Comparison of ENCODE assay signal across 15 cellular contexts in genomic region chr19:17648097-17648660, GRCh38.
"Had no signal": no experiment of that assay in that cellular context is flagged by ENCODE, and none has a peak within 500 bp of the region (broad histone marks: within the 10 kb centered on the region; RNA-seq: fewer than 3 reads in every experiment).

No MANE protein-coding gene starts in this region.

- H3K4me1 ChIP-seq: colonic mucosa, left ventricle myocardium inferior, stomach, uterus had no signal

- H3K4me3 ChIP-seq: cardiac muscle cell, colonic mucosa, left ventricle myocardium inferior, stomach, uterus had no signal

- DNase-seq: activated CD4-positive, alpha-beta memory T cell treated with anti-CD3 and anti-CD28 coated beads, Interleukin-2, amount 10 ng/mL, durations not matched to agents 7 days and 5 days; activated naive CD4-positive, alpha-beta T cell treated with anti-CD3 and anti-CD28 coated beads for 36 hours; colonic mucosa; effector CD4-positive, alpha-beta T cell; foreskin melanocyte; head of caudate nucleus; islet precursor cell; left ventricle myocardium inferior; mesenchymal stem cell; nephron progenitor cell; stimulated activated CD4-positive, alpha-beta T cell treated with anti-CD3 and anti-CD28 coated beads, Interleukin-4, amount 100 ng/mL, for 24 hours; stomach; T-helper 2 cell; uterus had no signal

- H3K27me3 ChIP-seq: cardiac muscle cell, colonic mucosa, uterus had no signal

- H3K27ac ChIP-seq: cardiac muscle cell, colonic mucosa, left ventricle myocardium inferior, stomach, uterus had no signal

- H3K36me3 ChIP-seq: cardiac muscle cell, colonic mucosa, left ventricle myocardium inferior, stomach, uterus had no signal

- H3K9me3 ChIP-seq: colonic mucosa, left ventricle myocardium inferior, stomach, uterus had no signal
